ENCODE assay signal across 25 cellular contexts in the genomic region with DNA sequence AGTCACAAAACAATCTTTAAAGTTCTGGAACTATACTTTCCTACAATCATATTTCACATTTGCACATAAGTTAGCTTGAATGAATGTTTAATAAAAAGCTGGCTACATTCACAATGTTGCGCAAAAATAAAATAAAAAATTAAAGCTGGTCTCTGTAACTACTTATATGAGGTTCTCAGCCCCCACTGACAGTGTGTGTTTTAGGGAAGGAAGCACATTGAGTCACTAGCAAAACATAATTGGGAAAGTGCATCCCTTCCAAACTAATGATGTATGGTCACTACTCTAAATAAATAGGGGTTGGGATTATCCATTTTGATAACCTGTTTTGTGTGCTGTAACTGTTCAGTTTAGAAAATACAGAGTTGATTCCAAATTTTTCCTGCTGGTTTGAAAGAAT.
"Had no signal": no experiment of that assay in that cellular context is flagged by ENCODE, and none has a peak within 500 bp of the region (broad histone marks: within the 10 kb centered on the region; RNA-seq: fewer than 3 reads in every experiment).

No MANE protein-coding gene starts in this region.

- H3K4me1 Mint-ChIP-seq: activated CD4-positive, alpha-beta T cell treated with anti-CD3 and anti-CD28 coated beads, Interleukin-2, amount 10 ng/mL, durations not matched to agents 7 days and 5 days; activated naive CD8-positive, alpha-beta T cell treated with anti-CD3 and anti-CD28 coated beads, Interleukin-2, amount 10 ng/mL, durations not matched to agents 7 days and 5 days; central memory CD8-positive, alpha-beta T cell; naive thymus-derived CD4-positive, alpha-beta T cell; stimulated activated effector memory CD8-positive, alpha-beta T cell treated with anti-CD3 and anti-CD28 coated beads, Interleukin-12 subunit alpha, Interleukin-12 subunit beta, amount 100 ng/mL, for 72 hours had no signal

- FAIRE-seq: islet of Langerhans, pancreas had no signal

- H3K27me3 Mint-ChIP-seq: activated CD4-positive, alpha-beta T cell treated with anti-CD3 and anti-CD28 coated beads, Interleukin-2, amount 10 ng/mL, durations not matched to agents 7 days and 5 days; activated naive CD8-positive, alpha-beta T cell treated with anti-CD3 and anti-CD28 coated beads, Interleukin-2, amount 10 ng/mL, durations not matched to agents 7 days and 5 days; activated T-cell treated with anti-CD3 and anti-CD28 coated beads, Interleukin-2, amount 50 U/mL, for 24 hours; central memory CD8-positive, alpha-beta T cell; naive thymus-derived CD4-positive, alpha-beta T cell had no signal

- DNase-seq: activated CD4-positive, alpha-beta T cell treated with anti-CD3 and anti-CD28 coated beads, Interleukin-2, amount 10 ng/mL, durations not matched to agents 7 days and 5 days; activated CD8-positive, alpha-beta T cell treated with anti-CD3 and anti-CD28 coated beads, Interleukin-2, amount 10 ng/mL, durations not matched to agents 7 days and 5 days; activated naive CD4-positive, alpha-beta T cell treated with Interleukin-2 at 50 U/mL for 16 hours; activated naive CD8-positive, alpha-beta T cell treated with anti-CD3 and anti-CD28 coated beads, Interleukin-2, amount 10 ng/mL, durations not matched to agents 7 days and 5 days; activated T-cell treated with anti-CD3 and anti-CD28 coated beads, Interleukin-2, amount 50 U/mL, for 24 hours; body of pancreas; colonic mucosa; erythroblast; foreskin keratinocyte; hippocampal formation; left cardiac atrium; mesendoderm; naive thymus-derived CD4-positive, alpha-beta T cell; pancreas; right lobe of liver; stimulated activated CD4-positive, alpha-beta T cell treated with anti-CD3 and anti-CD28 coated beads, Interleukin-4, amount 100 ng/mL, for 24 hours; T-helper 1 cell; T-helper 9 cell; upper lobe of left lung had no signal

- H3K27ac Mint-ChIP-seq: activated CD4-positive, alpha-beta T cell treated with anti-CD3 and anti-CD28 coated beads, Interleukin-2, amount 10 ng/mL, durations not matched to agents 7 days and 5 days; activated CD8-positive, alpha-beta T cell treated with anti-CD3 and anti-CD28 coated beads, Interleukin-2, amount 10 ng/mL, durations not matched to agents 7 days and 5 days; activated naive CD8-positive, alpha-beta T cell treated with anti-CD3 and anti-CD28 coated beads, Interleukin-2, amount 10 ng/mL, durations not matched to agents 7 days and 5 days; activated T-cell treated with anti-CD3 and anti-CD28 coated beads, Interleukin-2, amount 50 U/mL, for 24 hours; activated T-helper 2 cell treated with anti-CD3 and anti-CD28 coated beads, Interferon-gamma antibody, Interleukin-2, Interleukin-4, amounts not matched to agents 10 μg/mL and 5 μg/mL and 100 μg/mL, durations not matched to agents 14 hours and 24 hours and 36 hours; naive thymus-derived CD4-positive, alpha-beta T cell; stimulated activated effector memory CD8-positive, alpha-beta T cell treated with anti-CD3 and anti-CD28 coated beads, Interleukin-12 subunit alpha, Interleukin-12 subunit beta, amount 100 ng/mL, for 72 hours had no signal

- ATAC-seq: activated CD8-positive, alpha-beta T cell treated with anti-CD3 and anti-CD28 coated beads, Interleukin-2, amount 10 ng/mL, durations not matched to agents 7 days and 5 days; body of pancreas; foreskin keratinocyte; left cardiac atrium; naive thymus-derived CD4-positive, alpha-beta T cell; pancreas; right lobe of liver; stimulated activated effector memory CD8-positive, alpha-beta T cell treated with anti-CD3 and anti-CD28 coated beads, Interleukin-12 subunit alpha, Interleukin-12 subunit beta, amount 100 ng/mL, for 72 hours had no signal

- H3K4me3 ChIP-seq: body of pancreas, colonic mucosa, pancreas, right lobe of liver, thoracic aorta, upper lobe of left lung had no signal

- H3K27ac ChIP-seq: body of pancreas, colonic mucosa, foreskin keratinocyte, neutrophil, pancreas, right lobe of liver, thoracic aorta, upper lobe of left lung had no signal

- H3K4me3 Mint-ChIP-seq: activated CD4-positive, alpha-beta T cell treated with anti-CD3 and anti-CD28 coated beads, Interleukin-2, amount 10 ng/mL, durations not matched to agents 7 days and 5 days; activated CD8-positive, alpha-beta T cell treated with anti-CD3 and anti-CD28 coated beads, Interleukin-2, amount 10 ng/mL, durations not matched to agents 7 days and 5 days; activated naive CD8-positive, alpha-beta T cell treated with anti-CD3 and anti-CD28 coated beads, Interleukin-2, amount 10 ng/mL, durations not matched to agents 7 days and 5 days; activated T-cell treated with anti-CD3 and anti-CD28 coated beads, Interleukin-2, amount 50 U/mL, for 24 hours; central memory CD8-positive, alpha-beta T cell; naive thymus-derived CD4-positive, alpha-beta T cell; stimulated activated effector memory CD8-positive, alpha-beta T cell treated with anti-CD3 and anti-CD28 coated beads, Interleukin-12 subunit alpha, Interleukin-12 subunit beta, amount 100 ng/mL, for 72 hours had no signal

- H3K4me1 ChIP-seq: body of pancreas, colonic mucosa, right lobe of liver, upper lobe of left lung had no signal

- H3K9me3 ChIP-seq: colonic mucosa, neutrophil, pancreas had no signal

- H3K27me3 ChIP-seq: body of pancreas, colonic mucosa, foreskin keratinocyte, neutrophil, pancreas, right lobe of liver, upper lobe of left lung had no signal

- H3K36me3 ChIP-seq: colonic mucosa, neutrophil, pancreas, thoracic aorta, upper lobe of left lung had no signal

- H3K36me3 Mint-ChIP-seq: stimulated activated effector memory CD8-positive, alpha-beta T cell treated with anti-CD3 and anti-CD28 coated beads, Interleukin-12 subunit alpha, Interleukin-12 subunit beta, amount 100 ng/mL, for 72 hours had no signal
